27 cellular contexts compared by ENCODE assay signal in genomic region chr2:171625013-171625412, GRCh38.
DNase-seq lines count a peak whose midpoint lies in the region; ATAC-seq and TF ChIP-seq lines count a peak whose summit lies in the region.
"Had no signal": no experiment of that assay in that cellular context is flagged by ENCODE, and none has a peak within 500 bp of the region (broad histone marks: within the 10 kb centered on the region; RNA-seq: fewer than 3 reads in every experiment).

No MANE protein-coding gene starts in this region.

- no peaks in the 10 kb centered on the region for H3K36me3 ChIP-seq in upper lobe of right lung
- H3K36me3 ChIP-seq: BE2C, BLaER1 had no signal

- intact Hi-C loops in upper lobe of right lung (cut with DNase I) = no loop called here

- no peaks in the 10 kb centered on the region for H3K4me1 ChIP-seq in upper lobe of right lung
- H3K4me1 ChIP-seq: A549; BE2C; BLaER1; BLaER1 treated with 17β-estradiol and CSF1 and Interleukin-3, amounts not matched to agents 10 nM and 100 nM; Caco-2 had no signal

- no peak for DNase-seq in upper lobe of right lung
- DNase-seq: 8988T; ACHN; AML-193; BE2C; C1 segment of cervical spinal cord; Caco-2; Calu3; CD4-positive, alpha-beta memory T cell; CD4-positive, alpha-beta T cell; CD4-positive, CD25-positive, alpha-beta regulatory T cell; CD8-positive, alpha-beta memory T cell; CD8-positive, alpha-beta T cell; COR-L47; DMS 273 treated with DMSO at 0.1 percent for 48 hours; DMS153; DMS53; DMS79; DMS79 treated with DMSO at 0.1 percent for 48 hours; DND-41; EL had no signal

- no peak for TF ChIP-seq CTCF in upper lobe of right lung (IDR thresholded peaks at IDR 0.05)

- ATAC-seq in upper lobe of right lung (peak; percentile 50), GM19463 (IDR thresholded peaks at IDR 0.05; ENCODE audit: unreplicated experiment) (no peak)
- ATAC-seq: A549; CD8-positive, alpha-beta T cell had no signal

- no peaks in the 10 kb centered on the region for H3K9me3 ChIP-seq in upper lobe of right lung
- H3K9me3 ChIP-seq: BE2C had no signal

- no peaks in the 10 kb centered on the region for H3K27me3 ChIP-seq in upper lobe of right lung
- H3K27me3 ChIP-seq: BE2C; BLaER1; BLaER1 treated with 17β-estradiol and CSF1 and Interleukin-3, amounts not matched to agents 10 nM and 100 nM had no signal

- peak overlapping the region; percentile 20 for H3K27ac ChIP-seq in upper lobe of right lung
- H3K27ac ChIP-seq: 22Rv1; A549; BLaER1; BLaER1 treated with 17β-estradiol and CSF1 and Interleukin-3, amounts not matched to agents 10 nM and 100 nM; C4-2B had no signal

- H3K4me3 ChIP-seq in upper lobe of right lung = no peak overlapping the region
- H3K4me3 ChIP-seq: A549; BLaER1; BLaER1 treated with 17β-estradiol and CSF1 and Interleukin-3, amounts not matched to agents 10 nM and 100 nM had no signal
